In the genomic region with DNA sequence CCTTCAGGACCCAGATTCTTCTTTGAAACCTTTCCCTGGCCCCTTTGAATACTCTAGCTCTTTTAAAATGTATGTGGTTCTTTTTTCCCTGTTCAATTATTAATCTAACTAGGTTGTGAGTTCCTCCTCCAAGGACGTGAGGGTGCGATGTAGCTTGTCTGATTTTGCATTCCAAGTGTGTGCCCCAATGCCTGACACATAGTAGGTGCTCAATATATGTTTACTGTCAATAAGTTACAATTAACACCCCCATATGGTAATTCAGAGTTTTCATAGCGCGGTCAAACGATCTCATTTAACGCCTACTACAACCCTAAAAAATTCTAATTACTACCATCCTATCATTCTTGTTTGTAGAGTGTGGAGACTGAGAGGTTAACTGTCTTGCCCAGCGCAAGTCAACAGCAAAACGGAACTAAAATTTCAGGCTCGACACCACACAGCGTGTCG, we compare ENCODE assay signal across 8 cellular contexts. TPM values are rescaled to one million over a fixed set of nuclear protein-coding genes. Genes with fewer than 3 reads are reported as not detected.
DNase-seq lines count a peak whose midpoint lies in the region; ATAC-seq, FAIRE-seq and TF ChIP-seq lines count a peak whose summit lies in the region.

No MANE protein-coding gene starts in this region.

- DNase-seq in DND-41 (no peak), Panc1 (ENCODE audit: low read depth, low spot score) (no peak), epithelial cell of esophagus (ENCODE audit: low read depth) (no peak), pancreas (no peak), HTR-8/SVneo (ENCODE audit: insufficient read length, low spot score) (no peak), NCI-H2227 (lab: John Stamatoyannopoulos, UW; ENCODE audit: unreplicated experiment) (no peak)

- no peak for ATAC-seq in DND-41 (ENCODE audit: insufficient read depth, low read depth)
- no peak for ATAC-seq in Panc1
- ATAC-seq in pancreas, result no peak
- no peak for ATAC-seq in HG03442 (IDR thresholded peaks at IDR 0.05; ENCODE audit: unreplicated experiment)
- no peak for ATAC-seq in GM19455 (IDR thresholded peaks at IDR 0.05; ENCODE audit: unreplicated experiment)

- FAIRE-seq in pancreas (lab: Jason Lieb, UNC), result no peak
- FAIRE-seq in HTR-8/SVneo (lab: Jason Lieb, UNC), result no peak

- H3K27me3 ChIP-seq in DND-41 (ENCODE audit: insufficient read depth, low read length, poor library complexity) (no peaks in the 10 kb centered on the region), Panc1 (ENCODE audit: control insufficient read depth, insufficient read depth, low read length) (no peaks in the 10 kb centered on the region; the same call in 1 of the 2 replicates), pancreas (no peaks in the 10 kb centered on the region)

- no peaks in the 10 kb centered on the region for H4K20me1 ChIP-seq in DND-41 (ENCODE audit: insufficient read depth, low read length)

- H3K9me3 ChIP-seq in DND-41 (ENCODE audit: insufficient read depth, low read length, severe bottlenecking) (no peaks in the 10 kb centered on the region), Panc1 (ENCODE audit: control insufficient read depth, insufficient read depth, low read depth, low read length) (no peaks in the 10 kb centered on the region), pancreas (no peaks in the 10 kb centered on the region)

- CTCF ChIA-PET in Panc1 (lab: Charles Lee), result interaction anchor here (0.5 kb wide), 1 partner anchor 41 kb away, joined by 4 read pairs; no protein-coding TSS in a partner anchor

- peak overlapping the region; percentile 81 for H3K4me2 ChIP-seq in DND-41 (ENCODE audit: insufficient read depth, low read length)

- intact Hi-C loops in Panc1 (cut with micrococcal nuclease; ENCODE audit: unreplicated experiment) (no loop called here), pancreas (cut with DNase I) (no loop called here)

- H3K4me3 ChIP-seq in DND-41 (ENCODE audit: low read depth in 1 of 2, low read length in 2 of 2), result peak overlapping the region; percentile 23 to 97; a peak in 3 of 4 replicates
- peak overlapping the region; percentile 77 to 89 for H3K4me3 ChIP-seq in Panc1 (ENCODE audit: low read depth in 2 of 2, low read length in 2 of 2)
- peak overlapping the region; percentile 89 for H3K4me3 ChIP-seq in epithelial cell of esophagus (ENCODE audit: low read length)
- H3K4me3 ChIP-seq in pancreas, result peak overlapping the region in 2 of 4 donors; percentile 87 to 93

- peak overlapping the region; percentile 94 for H2AFZ ChIP-seq in DND-41 (ENCODE audit: low read depth, low read length)

- H3K36me3 ChIP-seq in DND-41 (ENCODE audit: insufficient read depth, low read length), result peaks cover 4% of the 10 kb centered on the region; the same call in 1 of the 2 replicates
- peaks cover 2% of the 10 kb centered on the region; the same call in 1 of the 2 replicates for H3K36me3 ChIP-seq in Panc1 (ENCODE audit: control insufficient read depth, insufficient read depth, low read length)
- H3K36me3 ChIP-seq in pancreas, result no peaks in the 10 kb centered on the region

- BruUV-seq in Panc1 (replicated peaks; lab: Mats Ljungman, UMichigan), result no TSS peak

- TF ChIP-seq CTCF in DND-41 (IDR thresholded peaks at IDR 0.05; ENCODE audit: borderline replicate concordance, extremely low read depth, low read length, poor library complexity, severe bottlenecking), result no peak
- no peak for TF ChIP-seq CTCF in Panc1 (IDR thresholded peaks at IDR 0.05)
- no peak for TF ChIP-seq CTCF in epithelial cell of esophagus (IDR thresholded peaks at IDR 0.05; ENCODE audit: insufficient read depth, low read depth, low read length, missing control alignments)
- no peak for TF ChIP-seq CTCF in pancreas (IDR thresholded peaks at IDR 0.05)

- POLR2A ChIA-PET in Panc1 (lab: Charles Lee), result interaction anchor here (1.0 kb wide), 1 partner anchor 25 kb away, joined by 3 read pairs; no protein-coding TSS in a partner anchor

- 2% methylated on average over 11 of the region's 11 CpGs for WGBS in pancreas, 2 donors

- peaks cover 45% of the 10 kb centered on the region for H3K79me2 ChIP-seq in DND-41 (ENCODE audit: insufficient read depth, low read length)

- in situ Hi-C loops in Panc1 (cut with HindIII; ENCODE audit: low pct_unique_long_range_greater_than_20kb, low sequenced_read_pairs), result no loop called here

- peak overlapping the region; percentile 97 for H3K9ac ChIP-seq in DND-41 (ENCODE audit: low read depth, low read length)

- H3K4me1 ChIP-seq in DND-41 (ENCODE audit: insufficient read depth, low read length) (peaks cover 28% of the 10 kb centered on the region), Panc1 (ENCODE audit: control insufficient read depth, insufficient read depth, low read length) (peaks cover 9% of the 10 kb centered on the region; the same call in 1 of the 2 replicates), pancreas (peaks cover 5 to 15% (median 10%) of the 10 kb centered on the region in 3 donors)

- H3K27ac ChIP-seq in DND-41 (ENCODE audit: low read length) (peak overlapping the region; percentile 88), Panc1 (ENCODE audit: low read length) (peak overlapping the region; percentile 88), pancreas (peak overlapping the region in 3 of 4 donors; percentile 28 to 95 (median 94))

RNA-seq across cellular contexts. Expression of a gene that starts 0.5 kb away (rescaled TPM):
- total RNA-seq in Panc1 (2021; ENCODE audit: unreplicated experiment) (33.7 TPM), pancreas (10 to 100 TPM; 20.8 to 29.1 (median 25.8) TPM)
- polyA plus RNA-seq in Panc1 (2012; ENCODE audit: insufficient read length), result 8.0 TPM
- polyA plus RNA-seq in pancreas, result 1 to 10 TPM; 8.1 to 8.6 TPM
